In genomic region chr12:50568338-50569155, GRCh38 we compare ENCODE assay signal across 12 cellular contexts.
DNase-seq lines count a peak whose midpoint lies in the region; ATAC-seq and TF ChIP-seq lines count a peak whose summit lies in the region.
"Had no signal": no experiment of that assay in that cellular context is flagged by ENCODE, and none has a peak within 500 bp of the region (broad histone marks: within the 10 kb centered on the region; RNA-seq: fewer than 3 reads in every experiment).

No MANE protein-coding gene starts in this region.

- H3K27me3 ChIP-seq in endodermal cell (ENCODE audit: control insufficient read depth, insufficient read depth, low read length, poor library complexity, severe bottlenecking) (no peaks in the 10 kb centered on the region), subcutaneous abdominal adipose tissue (ENCODE audit: control insufficient read depth in 5 of 5, insufficient read depth in 4 of 5, low read length in 5 of 5) (no peaks in the 10 kb centered on the region)

- H3K9me3 ChIP-seq in endodermal cell (ENCODE audit: control insufficient read depth, low read length) (no peaks in the 10 kb centered on the region), subcutaneous abdominal adipose tissue (ENCODE audit: control insufficient read depth in 5 of 5, low read length in 5 of 5) (no peaks in the 10 kb centered on the region)

- 87 to 94% methylated on average over 3 to 4 of the region's 4 CpGs for WGBS in endodermal cell (ENCODE audit: insufficient coverage in 1 of 2, insufficient read length in 1 of 2), 2 experiments

- peaks cover 31% of the 10 kb centered on the region for H3K4me1 Mint-ChIP-seq in endodermal cell

- H3K36me3 ChIP-seq in endodermal cell (ENCODE audit: control insufficient read depth, insufficient read depth, low read length) (no peaks in the 10 kb centered on the region), subcutaneous abdominal adipose tissue (ENCODE audit: control insufficient read depth in 5 of 5, insufficient read depth in 5 of 5, low read length in 5 of 5) (no peaks in the 10 kb centered on the region)

- H3K4me3 ChIP-seq in endodermal cell (ENCODE audit: low read length) (no peak overlapping the region), subcutaneous abdominal adipose tissue (ENCODE audit: low read depth in 1 of 5, low read length in 5 of 5) (no peak overlapping the region)

- H3K27ac ChIP-seq in endodermal cell (ENCODE audit: low read depth, low read length) (no peak overlapping the region), subcutaneous abdominal adipose tissue (ENCODE audit: low read depth, low read length) (peak overlapping the region; percentile 38)

- no peak for TF ChIP-seq CTCF in endodermal cell (conservative IDR thresholded peaks at IDR 0.05)

- no peak overlapping the region for H3K4me3 Mint-ChIP-seq in endodermal cell

- H3K4me1 ChIP-seq in endodermal cell (ENCODE audit: control insufficient read depth, insufficient read depth, low read length): peaks cover 9% of the 10 kb centered on the region
- H3K4me1 ChIP-seq in subcutaneous abdominal adipose tissue (ENCODE audit: control insufficient read depth in 5 of 5, insufficient read depth in 5 of 5, low read length in 5 of 5): peaks cover 3 to 59% (median 47%) of the 10 kb centered on the region in 5 donors

- no peak for ATAC-seq in HG03045 (IDR thresholded peaks at IDR 0.05; ENCODE audit: unreplicated experiment)

- DNase-seq in M059J (ENCODE audit: low read depth): peak; percentile 48
- no peak for DNase-seq in endodermal cell
- DNase-seq in medulla oblongata (ENCODE audit: extremely low spot score): peak; percentile 26
- no peak for DNase-seq in DMS 273 (lab: John Stamatoyannopoulos, UW; ENCODE audit: unreplicated experiment)
- DNase-seq in foreskin melanocyte: no peak
- DNase-seq in DMS153 (lab: John Stamatoyannopoulos, UW): no peak
- DNase-seq: activated T-cell treated with anti-CD3 and anti-CD28 coated beads, Interleukin-2, amount 50 U/mL, for 48 hours; DND-41; NCI-H524; T1000 had no signal

- H3K9ac ChIP-seq in endodermal cell (ENCODE audit: extremely low read depth, low read length, poor library complexity, severe bottlenecking) (peak overlapping the region; percentile 3), subcutaneous abdominal adipose tissue (ENCODE audit: low read length in 5 of 5) (peak overlapping the region in 3 of 5 donors; percentile 2 to 48 (median 20))

- H3K27me3 Mint-ChIP-seq in endodermal cell (ENCODE audit: insufficient read depth): no peaks in the 10 kb centered on the region

- H3K9me3 Mint-ChIP-seq in endodermal cell: no peaks in the 10 kb centered on the region

- H3K27ac Mint-ChIP-seq in endodermal cell: peak overlapping the region; percentile 74

- peaks cover 3% of the 10 kb centered on the region for H3K36me3 Mint-ChIP-seq in endodermal cell (ENCODE audit: low read depth)

Comparison
In these comparisons a context has a peak if more than half of its experiments do, and no peak if none do; other contexts are left out.
1. DNase-seq: peak in M059J (single experiment) and medulla oblongata (single experiment); none in endodermal cell (single experiment), DMS 273 (single experiment), foreskin melanocyte (single experiment) and DMS153 (single experiment).